ENCODE assay signal across 25 cellular contexts in genomic region chr9:96068511-96068910, GRCh38.
"Had no signal": no experiment of that assay in that cellular context is flagged by ENCODE, and none has a peak within 500 bp of the region (broad histone marks: within the 10 kb centered on the region; RNA-seq: fewer than 3 reads in every experiment).

No MANE protein-coding gene starts in this region.

- H3K27me3 ChIP-seq: adrenal gland, ascending aorta, dorsolateral prefrontal cortex, esophagus muscularis mucosa, neural progenitor cell, right atrium auricular region, transverse colon had no signal

- DNase-seq: activated CD4-positive, alpha-beta T cell treated with anti-CD3 and anti-CD28 coated beads, Interleukin-2, amount 10 ng/mL, durations not matched to agents 7 days and 5 days; activated CD4-positive, CD25-positive, alpha-beta regulatory T cell treated with anti-CD3 and anti-CD28 coated beads, Interleukin-2, amount 50 U/mL, for 72 hours; activated CD8-positive, alpha-beta memory T cell treated with anti-CD3 and anti-CD28 coated beads, Interleukin-2, amount 10 ng/mL, durations not matched to agents 7 days and 5 days; activated CD8-positive, alpha-beta T cell treated with anti-CD3 and anti-CD28 coated beads for 36 hours; central memory CD4-positive, alpha-beta T cell; dorsolateral prefrontal cortex; effector memory CD8-positive, alpha-beta T cell; glutamatergic neuron; left ventricle myocardium superior; mammary epithelial cell; naive thymus-derived CD8-positive, alpha-beta T cell; psoas muscle; stimulated activated CD4-positive, alpha-beta T cell treated with anti-CD3 and anti-CD28 coated beads, Interleukin-12 subunit alpha, Interleukin-12 subunit beta, amount 100 ng/mL, for 4 hours; stimulated activated CD4-positive, alpha-beta T cell treated with anti-CD3 and anti-CD28 coated beads, Interleukin-1b, Interleukin-23, amount 100 ng/mL, for 48 hours; transverse colon; WERI-Rb-1 had no signal

- H3K27ac ChIP-seq: adrenal gland, ascending aorta, dorsolateral prefrontal cortex, esophagus muscularis mucosa, neural progenitor cell, psoas muscle, right atrium auricular region, transverse colon, WERI-Rb-1 had no signal

- H3K4me3 ChIP-seq: adrenal gland, ascending aorta, dorsolateral prefrontal cortex, esophagus muscularis mucosa, neural progenitor cell, psoas muscle, right atrium auricular region, transverse colon had no signal

- H3K4me1 ChIP-seq: adrenal gland, transverse colon had no signal

- H3K9me3 ChIP-seq: adrenal gland, ascending aorta, esophagus muscularis mucosa, psoas muscle, right atrium auricular region, transverse colon had no signal

- H3K36me3 ChIP-seq: adrenal gland, ascending aorta, esophagus muscularis mucosa, neural progenitor cell, right atrium auricular region, transverse colon, WERI-Rb-1 had no signal

- FAIRE-seq: colon, endothelial cell of umbilical vein, frontal cortex, urothelium cell line had no signal
